Comparison of ENCODE assay signal across 8 cellular contexts in the genomic region with DNA sequence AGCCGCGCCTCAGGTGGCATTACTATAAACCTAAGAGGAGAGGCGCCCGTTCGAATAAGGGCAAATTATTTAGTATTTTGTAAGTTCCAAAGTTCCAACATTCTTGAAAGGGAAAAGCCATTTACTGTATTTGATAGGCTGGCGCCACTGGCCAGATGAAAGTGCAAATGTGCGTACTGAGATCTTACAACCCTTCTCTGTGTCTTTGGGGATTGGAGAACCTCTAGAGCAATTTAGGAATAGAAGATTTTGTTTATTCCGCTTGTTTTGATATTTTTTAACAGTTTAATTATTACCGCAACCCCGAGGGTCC. TPM values are rescaled to one million over a fixed set of nuclear protein-coding genes. Genes with fewer than 3 reads are reported as not detected.
DNase-seq lines count a peak whose midpoint lies in the region; ATAC-seq, FAIRE-seq and TF ChIP-seq lines count a peak whose summit lies in the region.

No MANE protein-coding gene starts in this region.

- peak overlapping the region; percentile 54 for H4K8ac ChIP-seq in H1 (ENCODE audit: extremely low read depth, insufficient read depth, low read length)

- H3K14ac ChIP-seq in H1 (ENCODE audit: insufficient read length), result peak overlapping the region; percentile 58

- H3K36me3 ChIP-seq in BE2C (peaks cover 3% of the 10 kb centered on the region), H1 (ENCODE audit: control insufficient read depth in 2 of 4, insufficient read depth in 4 of 4, low read length in 3 of 4) (peaks cover 0 to 11% (median 1%) of the 10 kb centered on the region in 4 experiments; a peak in 3 of 8 replicates)

- H3K23ac ChIP-seq in H1 (ENCODE audit: insufficient read length), result no peak overlapping the region

- H3K9me3 ChIP-seq in BE2C (no peaks in the 10 kb centered on the region), H1 (ENCODE audit: insufficient read depth in 2 of 2, low read depth in 1 of 2, low read length in 1 of 2) (no peaks in the 10 kb centered on the region)

- POLR2A ChIA-PET in H1 (lab: Charles Lee; ENCODE audit: partially characterized antibody), result interaction anchor here (1.2 to 2.2 kb wide), 4 partner anchors 11 to 23 kb away, joined by 3 to 7 read pairs (median 6); partner anchors contain the start of gene MATN3

- H3K4me2 ChIP-seq in H1 (ENCODE audit: insufficient read depth in 1 of 2, low read depth in 2 of 2, low read length in 2 of 2), result peak overlapping the region; percentile 91 to 92

- H3K4me1 ChIP-seq in BE2C (no peaks in the 10 kb centered on the region), H1 (replicated peaks in 1 of 4; ENCODE audit: control insufficient read depth in 3 of 4, insufficient read depth in 4 of 4, low read length in 3 of 4) (peaks cover 0 to 2% (median under 1%) of the 10 kb centered on the region in 4 experiments; a peak in 3 of 7 replicates)

- peak overlapping the region; percentile 92 for H3K4me3 ChIP-seq in BE2C (ENCODE audit: low read depth, low read length)
- peak overlapping the region; percentile 89 for H3K4me3 ChIP-seq in NB4 (ENCODE audit: low read depth, low read length)
- H3K4me3 ChIP-seq in H1 (ENCODE audit: extremely low read depth in 1 of 4, insufficient read depth in 2 of 4, low read depth in 3 of 4, low read length in 4 of 4), result peak overlapping the region; percentile 79 to 94 (median 85)

- no peak overlapping the region for H2BK20ac ChIP-seq in H1 (ENCODE audit: low read length)

- peak overlapping the region; percentile 86 for H3K56ac ChIP-seq in H1 (replicated peaks; ENCODE audit: insufficient read length, low read depth, low read length)

- peak overlapping the region; percentile 57 for H4K91ac ChIP-seq in H1 (replicated peaks; ENCODE audit: insufficient read length, low read length)

- H3K27me3 ChIP-seq in BE2C, result no peaks in the 10 kb centered on the region
- no peaks in the 10 kb centered on the region for H3K27me3 ChIP-seq in H1 (replicated peaks in 1 of 4; ENCODE audit: control insufficient read depth in 3 of 4, extremely low read depth in 1 of 4, insufficient read depth in 3 of 4, low read length in 3 of 4)

- no peak overlapping the region for H2BK15ac ChIP-seq in H1 (ENCODE audit: low read length)

- peaks cover 13% of the 10 kb centered on the region for H3K36me3 Mint-ChIP-seq in nephron (ENCODE audit: low read depth)

- no peak overlapping the region; the same call in 1 of the 2 replicates for H2BK5ac ChIP-seq in H1 (ENCODE audit: low read depth, low read length)

- H3K79me1 ChIP-seq in H1 (ENCODE audit: low read depth, low read length), result no peaks in the 10 kb centered on the region; the same call in 1 of the 2 replicates

- peak overlapping the region in 3 of 4 experiments; percentile 65 to 76 (median 67); a peak in 5 of 7 replicates for H3K9ac ChIP-seq in H1 (replicated peaks in 1 of 4; ENCODE audit: extremely low read depth in 1 of 4, low read depth in 3 of 4, low read length in 3 of 4)

- H3K4me1 Mint-ChIP-seq in nephron, result peaks cover 22% of the 10 kb centered on the region

- no peak overlapping the region for H2BK12ac ChIP-seq in H1 (ENCODE audit: low read depth, low read length)

- no peak for ATAC-seq in HG03175 (IDR thresholded peaks at IDR 0.05; ENCODE audit: unreplicated experiment)

- CTCF ChIA-PET in H1 (lab: Charles Lee; ENCODE audit: partially characterized antibody), result interaction anchor here (0.7 to 2.7 kb wide), 5 partner anchors 21 to 361 kb away, joined by 3 to 19 read pairs (median 4); no protein-coding TSS in a partner anchor

- no peak for TF ChIP-seq EP300 in H1 (IDR thresholded peaks at IDR 0.05; ENCODE audit: borderline replicate concordance in 1 of 2, low read depth in 2 of 2, low read length in 2 of 2)

- H3K4me3 Mint-ChIP-seq in nephron, result peak overlapping the region; percentile 95 to 98 (median 97)

- H3K4ac ChIP-seq in H1 (replicated peaks; ENCODE audit: insufficient read length, low read depth, low read length), result no peak overlapping the region

- FAIRE-seq in H1 (lab: Jason Lieb, UNC) (no peak), RCC 7860 (lab: Jason Lieb, UNC) (no peak)

- H4K5ac ChIP-seq in H1 (ENCODE audit: insufficient read length, low read depth, low read length), result peak overlapping the region; percentile 84

- DNase-seq in BE2C, result no peak
- DNase-seq in NB4 (ENCODE audit: low read depth), result no peak
- DNase-seq in H1 (ENCODE audit: low read depth in 1 of 2, low spot score in 2 of 2), result no peak
- DNase-seq in Kasumi-1 (lab: John Stamatoyannopoulos, UW), result no peak
- no peak for DNase-seq in RCC 7860 (ENCODE audit: low spot score)
- no peak for DNase-seq in stimulated activated naive CD4-positive, alpha-beta T cell treated with Interleukin-2 at 50 U/mL for 16 hours (lab: John Stamatoyannopoulos, UW)

- TF ChIP-seq CTCF in BE2C (IDR thresholded peaks at IDR 0.05; ENCODE audit: low read depth, low read length) (no peak), NB4 (IDR thresholded peaks at IDR 0.05; ENCODE audit: low read depth, low read length) (no peak), H1 (IDR thresholded peaks at IDR 0.05; ENCODE audit: control extremely low read depth in 1 of 3, insufficient read depth in 1 of 3, low read depth in 1 of 3, low read length in 3 of 3) (no peak), nephron (IDR thresholded peaks at IDR 0.05; ENCODE audit: unreplicated experiment in 3 of 3) (no peak)

- H4K20me1 ChIP-seq in H1 (replicated peaks in 1 of 2; ENCODE audit: control insufficient read depth in 1 of 2, insufficient read depth in 2 of 2, low read length in 2 of 2), result no peaks in the 10 kb centered on the region

- no peak overlapping the region for H2BK120ac ChIP-seq in H1 (replicated peaks; ENCODE audit: low read depth, low read length)

- H3K18ac ChIP-seq in H1 (ENCODE audit: extremely low read depth, low read length), result no peak overlapping the region

- 2% methylated on average over 10 of the region's 10 CpGs; no CpG with 5 or more reads in 1 of the 2 experiments for WGBS in H1 (ENCODE audit: extremely low coverage in 1 of 2, insufficient coverage in 1 of 2, insufficient read length in 1 of 2, insufficient replicate concordance in 2 of 2, low coverage in 1 of 2, low lambda C conversion rate in 2 of 2, missing lambda C conversion rate in 1 of 2), 2 experiments

- peaks cover 9% of the 10 kb centered on the region for H3K23me2 ChIP-seq in H1 (ENCODE audit: low read depth, low read length)

- peaks cover 12% of the 10 kb centered on the region for H3K27me3 Mint-ChIP-seq in nephron (ENCODE audit: low read depth)

- H2AFZ ChIP-seq in H1 (ENCODE audit: low read length), result peak overlapping the region; percentile 11

- no peak for TF ChIP-seq RAD21 in H1 (IDR thresholded peaks at IDR 0.05 in 1 of 2, conservative IDR thresholded peaks at IDR 0.05 in 1 of 2; ENCODE audit: low read depth in 2 of 2, low read length in 2 of 2)

- peaks cover 3 to 29% of the 10 kb centered on the region in 2 experiments; a peak in 3 of 4 replicates for H3K79me2 ChIP-seq in H1 (ENCODE audit: control insufficient read depth in 1 of 2, insufficient read depth in 2 of 2, low read length in 2 of 2)

- no peak for TF ChIP-seq POLR2A in NB4 (IDR thresholded peaks at IDR 0.05; ENCODE audit: extremely low read depth, insufficient read length)
- TF ChIP-seq POLR2A in H1 (IDR thresholded peaks at IDR 0.05; ENCODE audit: control extremely low read depth in 1 of 2, low read depth in 2 of 2, low read length in 2 of 2), result no peak; a peak in 1 of 3 replicates

- no peak overlapping the region for H2AK5ac ChIP-seq in H1 (ENCODE audit: low read depth, low read length)

- no peak overlapping the region for H3K27ac Mint-ChIP-seq in nephron

- H3K9me3 Mint-ChIP-seq in nephron, result no peaks in the 10 kb centered on the region

- H3K27ac ChIP-seq in H1 (ENCODE audit: low read depth, low read length), result no peak overlapping the region

TF ChIP-seq in H1, 55 proteins besides CTCF, POLR2A, EP300 and RAD21 (continues in another document):
- TF ChIP-seq SP4 (IDR thresholded peaks at IDR 0.05; ENCODE audit: low read length) (no peak), YY1 (IDR thresholded peaks at IDR 0.05; ENCODE audit: low read depth, low read length) (no peak), NANOG (IDR thresholded peaks at IDR 0.05; ENCODE audit: insufficient read depth, low read depth, low read length, poor library complexity, severe bottlenecking) (no peak), GTF2F1 (IDR thresholded peaks at IDR 0.05; ENCODE audit: borderline replicate concordance, low read depth, low read length) (no peak), MAX (IDR thresholded peaks at IDR 0.05) (no peak), ATF3 (IDR thresholded peaks at IDR 0.05; ENCODE audit: insufficient read depth, low read depth, low read length) (no peak), CBX5 (IDR thresholded peaks at IDR 0.05; ENCODE audit: low read depth, low read length) (no peak), RBBP5 (IDR thresholded peaks at IDR 0.05; ENCODE audit: borderline replicate concordance, low read depth, low read length) (no peak)

RNA-seq across cellular contexts. Expression of gene WDR35, which starts 0.5 kb away (rescaled TPM):
- 17.8 TPM for polyA plus RNA-seq in BE2C (2012; ENCODE audit: insufficient read depth, insufficient read length, low read depth)
- total RNA-seq in H1 (2021; fragmentation: NEBNext Ultra II Directional; extraction: Animal tissue kit (Norgen Biotek cat#: 25700)), result 22.6 and 25.5 TPM in 2 replicates
- 5.1 and 9.0 TPM in 2 replicates for polyA plus RNA-seq in H1 (2011; rRNA removed)
- polyA plus RNA-seq in H1 (2011; cell fraction: cytosol; rRNA removed), result 10.0 TPM
- 6.1 TPM for polyA plus RNA-seq in H1 (2011; cell fraction: nucleus; rRNA removed)
- polyA plus RNA-seq in H1 (2012, experiment 1 of 2), result 10.4 to 13.8 TPM (median 10.9 TPM) in 4 replicates
- 0.63 TPM for polyA plus RNA-seq in H1 (2012, experiment 2 of 2)
- 9.6 TPM for polyA plus RNA-seq in H1 (2013, experiment 1 of 2)
- polyA plus RNA-seq in H1 (2013, experiment 2 of 2), result 8.6 TPM
- polyA minus RNA-seq in H1 (2011; rRNA and poly(A)+ RNA removed), result 14.7 and 25.7 TPM in 2 replicates
- polyA minus RNA-seq in H1 (2011; cell fraction: cytosol; rRNA and poly(A)+ RNA removed), result 13.1 TPM
- polyA minus RNA-seq in H1 (2011; cell fraction: nucleus; rRNA and poly(A)+ RNA removed), result 20.8 TPM

RNA-seq across cellular contexts. Expression of gene MATN3, which starts 22.1 kb away (rescaled TPM):
- 0.17 TPM for polyA plus RNA-seq in BE2C (2012; ENCODE audit: insufficient read depth, insufficient read length, low read depth)
- 9.7 and 9.9 TPM in 2 replicates for total RNA-seq in H1 (2021; fragmentation: NEBNext Ultra II Directional; extraction: Animal tissue kit (Norgen Biotek cat#: 25700))
- polyA plus RNA-seq in H1 (2011; rRNA removed), result 3.0 TPM in 2 replicates
- 5.2 TPM for polyA plus RNA-seq in H1 (2011; cell fraction: cytosol; rRNA removed)
- 6.1 TPM for polyA plus RNA-seq in H1 (2011; cell fraction: nucleus; rRNA removed)
- 6.6 to 9.2 TPM (median 8.0 TPM) in 4 replicates for polyA plus RNA-seq in H1 (2012, experiment 1 of 2)
- 3.2 TPM for polyA plus RNA-seq in H1 (2012, experiment 2 of 2)
- 11.5 TPM for polyA plus RNA-seq in H1 (2013, experiment 1 of 2)
- 12.9 TPM for polyA plus RNA-seq in H1 (2013, experiment 2 of 2)
- 5.3 and 6.6 TPM in 2 replicates for polyA minus RNA-seq in H1 (2011; rRNA and poly(A)+ RNA removed)
- 4.6 TPM for polyA minus RNA-seq in H1 (2011; cell fraction: cytosol; rRNA and poly(A)+ RNA removed)
- polyA minus RNA-seq in H1 (2011; cell fraction: nucleus; rRNA and poly(A)+ RNA removed), result 6.7 TPM
